In the genomic region with DNA sequence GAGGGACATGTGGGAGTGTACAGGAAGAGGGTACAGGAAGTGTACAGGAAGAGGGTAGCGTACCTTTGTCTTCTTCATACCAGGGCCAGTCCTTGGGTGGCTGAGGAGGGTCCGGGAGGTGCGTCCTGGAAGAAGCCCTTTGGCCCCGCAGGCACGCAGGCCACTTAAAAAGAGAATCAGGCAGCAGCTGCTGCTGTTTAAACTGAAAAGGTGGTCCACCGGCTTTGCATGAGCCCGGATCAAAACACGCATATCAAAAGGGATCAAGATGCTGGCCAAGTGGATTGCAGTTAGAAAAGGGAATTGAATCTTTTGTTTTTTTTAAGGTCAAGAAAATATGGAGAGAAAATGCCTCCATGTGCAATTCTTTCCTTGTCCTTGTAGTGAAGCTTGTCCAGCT, we compare ENCODE assay signal across 17 cellular contexts.
DNase-seq lines count a peak whose midpoint lies in the region; TF ChIP-seq lines count a peak whose summit lies in the region.
"Had no signal": no experiment of that assay in that cellular context is flagged by ENCODE, and none has a peak within 500 bp of the region (broad histone marks: within the 10 kb centered on the region; RNA-seq: fewer than 3 reads in every experiment).

No MANE protein-coding gene starts in this region.

- H3K23ac ChIP-seq in mesenchymal stem cell (ENCODE audit: low read length in 2 of 2), result no peak overlapping the region

- no peak overlapping the region for H2BK5ac ChIP-seq in mesenchymal stem cell (ENCODE audit: low read depth, low read length, poor library complexity, severe bottlenecking)

- H3K27ac ChIP-seq in mesenchymal stem cell (ENCODE audit: low read length, poor library complexity, severe bottlenecking), result peak overlapping the region; percentile 15
- H3K27ac ChIP-seq: C4-2B had no signal

- H3K27ac Mint-ChIP-seq in Calu3 (ENCODE audit: unreplicated experiment), result no peak overlapping the region
- H3K27ac Mint-ChIP-seq: CD8-positive, alpha-beta T cell had no signal

- H2BK12ac ChIP-seq in mesenchymal stem cell (ENCODE audit: low read length in 2 of 2), result no peak overlapping the region

- CTCF ChIA-PET in Calu3 (lab: Charles Lee), result no interaction called here

- no peak overlapping the region for H3K9ac ChIP-seq in NT2/D1 (ENCODE audit: insufficient read length, low read depth)
- H3K9ac ChIP-seq in mesenchymal stem cell (ENCODE audit: low read length), result no peak overlapping the region

- H2BK120ac ChIP-seq in mesenchymal stem cell (ENCODE audit: low read depth, low read length), result no peak overlapping the region

- H3K4me3 Mint-ChIP-seq in Calu3 (ENCODE audit: low read depth, unreplicated experiment), result no peak overlapping the region
- H3K4me3 Mint-ChIP-seq: B cell; CD8-positive, alpha-beta T cell had no signal

- no peak for TF ChIP-seq CTCF in Calu3 (IDR thresholded peaks at IDR 0.05; ENCODE audit: unreplicated experiment)

- no peak overlapping the region for H4K91ac ChIP-seq in mesenchymal stem cell (ENCODE audit: low read length)

- no peak overlapping the region for H3K4me2 ChIP-seq in mesenchymal stem cell (ENCODE audit: low read length, poor library complexity, severe bottlenecking)

- no peak overlapping the region for H2AFZ ChIP-seq in mesenchymal stem cell (ENCODE audit: low read depth, low read length)

- H3K27me3 Mint-ChIP-seq in Calu3 (ENCODE audit: unreplicated experiment), result no peaks in the 10 kb centered on the region
- H3K27me3 Mint-ChIP-seq: B cell had no signal

- DNase-seq in NCI-H82 (lab: John Stamatoyannopoulos, UW) (peak; percentile 33), NCI-H82 treated with DMSO at 0.1 percent for 48 hours (lab: John Stamatoyannopoulos, UW; ENCODE audit: unreplicated experiment) (no peak), NT2/D1 (ENCODE audit: low read depth, low spot score) (peak; percentile 54), mesenchymal stem cell (no peak), Calu3 (no peak), SKM-1 (lab: John Stamatoyannopoulos, UW; ENCODE audit: unreplicated experiment) (no peak), HPDE6-E6E7 (ENCODE audit: extremely low spot score) (no peak)
- DNase-seq in activated effector memory CD4-positive, alpha-beta T cell treated with Interleukin-2 at 50 U/mL for 16 hours, result no peak
- DNase-seq: ACHN; Caco-2; CD8-positive, alpha-beta T cell; DMS53; KBM-7 had no signal

- H3K9me3 ChIP-seq in NT2/D1 (ENCODE audit: insufficient read depth, low read length) (0 out of 2 replicates have a peak, but pooled peaks cover 9% of the 10 kb centered on the region), mesenchymal stem cell (ENCODE audit: control insufficient read depth, low read length) (no peaks in the 10 kb centered on the region)
- H3K9me3 ChIP-seq: Caco-2, HAP-1 had no signal

- no peak overlapping the region for H4K8ac ChIP-seq in mesenchymal stem cell (ENCODE audit: low read length)

- no peak overlapping the region for H2BK15ac ChIP-seq in mesenchymal stem cell (ENCODE audit: low read depth, poor library complexity, severe bottlenecking)

- H3K4me1 ChIP-seq in NT2/D1 (ENCODE audit: insufficient read depth, insufficient read length), result peaks cover 4% of the 10 kb centered on the region
- peaks cover 20% of the 10 kb centered on the region for H3K4me1 ChIP-seq in mesenchymal stem cell (ENCODE audit: control insufficient read depth, insufficient read depth, low read depth, low read length)
- H3K4me1 ChIP-seq: Caco-2, HAP-1 had no signal

- intact Hi-C loops in Calu3 (cut with micrococcal nuclease; ENCODE audit: unreplicated experiment), result no loop called here

- no peaks in the 10 kb centered on the region for H3K36me3 ChIP-seq in NT2/D1 (ENCODE audit: insufficient read depth, insufficient read length, low read length)
- H3K36me3 ChIP-seq in mesenchymal stem cell (ENCODE audit: control insufficient read depth in 1 of 2, insufficient read depth in 2 of 2, low read depth in 1 of 2, low read length in 2 of 2), result no peaks in the 10 kb centered on the region
- H3K36me3 ChIP-seq: HAP-1 had no signal

- H2AK5ac ChIP-seq in mesenchymal stem cell (ENCODE audit: low read length, severe bottlenecking), result peak overlapping the region; percentile 82

- H3K18ac ChIP-seq in mesenchymal stem cell (ENCODE audit: low read depth in 1 of 2, low read length in 2 of 2), result no peak overlapping the region

- H3K79me1 ChIP-seq in mesenchymal stem cell (replicated peaks; ENCODE audit: low read length, poor library complexity, severe bottlenecking), result no peaks in the 10 kb centered on the region

- no peak overlapping the region for H3K4me3 ChIP-seq in NT2/D1 (ENCODE audit: insufficient read length, low read depth)
- H3K4me3 ChIP-seq in mesenchymal stem cell (ENCODE audit: insufficient read depth in 1 of 2, low read depth in 1 of 2, low read length in 2 of 2), result no peak overlapping the region
- H3K4me3 ChIP-seq: GM12878, HAP-1 had no signal

- 63% methylated on average over 8 of the region's 8 CpGs for WGBS in mesenchymal stem cell

- H3K36me3 Mint-ChIP-seq in Calu3 (ENCODE audit: insufficient read depth, unreplicated experiment), result peaks cover 4% of the 10 kb centered on the region
- H3K36me3 Mint-ChIP-seq: CD8-positive, alpha-beta T cell had no signal

- no peaks in the 10 kb centered on the region for H3K4me1 Mint-ChIP-seq in Calu3 (ENCODE audit: low read depth, unreplicated experiment)

- no TSS peak for BruUV-seq in Calu3 (replicated peaks; lab: Mats Ljungman, UMichigan)

- no peak overlapping the region for H3K14ac ChIP-seq in mesenchymal stem cell (ENCODE audit: low read length in 2 of 2)

- H3K9me3 Mint-ChIP-seq in Calu3 (ENCODE audit: low read depth, unreplicated experiment), result no peaks in the 10 kb centered on the region

- H3K27me3 ChIP-seq in NT2/D1 (ENCODE audit: insufficient read depth, insufficient read length), result no peaks in the 10 kb centered on the region
- no peaks in the 10 kb centered on the region for H3K27me3 ChIP-seq in mesenchymal stem cell (ENCODE audit: control insufficient read depth in 1 of 2, insufficient read depth in 1 of 2, low read length in 2 of 2)

- H3K4ac ChIP-seq in mesenchymal stem cell (ENCODE audit: low read depth in 1 of 2, low read length in 2 of 2), result no peak overlapping the region

Comparison
In these comparisons a context has a peak if more than half of its experiments do, and no peak if none do; other contexts are left out.
1. DNase-seq: peak in NCI-H82 (single experiment) and NT2/D1 (single experiment); none in NCI-H82 treated with DMSO at 0.1 percent for 48 hours (single experiment), mesenchymal stem cell (single experiment), Calu3 (single experiment), SKM-1 (single experiment), activated effector memory CD4-positive, alpha-beta T cell treated with Interleukin-2 at 50 U/mL for 16 hours (single experiment) and HPDE6-E6E7 (single experiment).